Comparison of ENCODE assay signal across 1 cellular context in genomic region chr11:132772712-132773545, GRCh38.
TF ChIP-seq lines count a peak whose summit lies in the region.

No MANE protein-coding gene starts in this region.

TF ChIP-seq in H1, 55 proteins besides CTCF, POLR2A, EP300 and RAD21:
- TF ChIP-seq CEBPB (IDR thresholded peaks at IDR 0.05; ENCODE audit: low read depth, low read length) (peak; percentile 63; the same call in 1 of the 2 replicates), SAP30 (IDR thresholded peaks at IDR 0.05; ENCODE audit: insufficient read depth, insufficient replicate concordance, low read length) (no peak), RXRA (IDR thresholded peaks at IDR 0.05; ENCODE audit: insufficient read depth, low read depth, low read length) (no peak)
